Comparison of ENCODE assay signal across 8 cellular contexts in the genomic region with DNA sequence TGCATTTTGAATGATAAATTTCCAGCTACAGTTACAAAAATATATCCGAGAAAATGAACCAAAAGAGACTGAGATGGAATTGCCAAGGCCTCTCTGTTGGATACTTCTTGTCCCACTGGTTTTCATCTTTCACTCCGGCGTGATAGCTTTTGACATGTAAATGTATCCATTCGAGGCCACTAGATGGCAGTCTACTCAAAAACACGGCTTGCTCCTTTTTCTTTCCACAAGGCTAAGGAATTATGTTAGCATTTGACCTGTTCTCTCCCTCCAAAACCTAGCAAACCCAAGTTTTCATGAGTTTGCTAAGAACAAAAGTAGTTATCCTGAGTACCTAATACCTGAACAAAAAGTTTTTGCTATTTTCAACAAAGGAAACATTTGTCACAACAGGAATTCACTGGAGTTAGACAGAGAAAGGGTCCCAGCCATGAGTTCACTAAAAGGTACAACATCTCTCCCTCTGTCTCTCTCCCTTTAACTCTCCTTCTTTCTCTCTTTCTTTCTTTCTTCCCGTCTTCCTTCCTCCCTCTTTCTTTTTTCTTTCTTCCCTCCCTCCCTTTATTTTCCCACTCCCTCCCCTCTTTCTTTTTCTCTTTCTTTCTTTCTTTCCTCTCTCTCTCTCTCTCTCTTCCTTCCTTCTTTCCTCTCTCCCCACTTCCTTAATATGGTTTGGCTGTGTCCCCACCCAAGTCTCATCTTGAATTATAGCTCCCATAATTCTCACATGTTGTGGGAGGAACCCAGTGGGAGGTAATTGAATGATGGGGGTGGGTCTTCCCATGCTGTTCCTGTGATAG.
DNase-seq lines count a peak whose midpoint lies in the region; ATAC-seq and TF ChIP-seq lines count a peak whose summit lies in the region.

No MANE protein-coding gene starts in this region.

- CTCF ChIA-PET in activated CD8-positive, alpha-beta T cell treated with anti-CD3 and anti-CD28 coated beads, Interleukin-2, amount 10 ng/mL, durations not matched to agents 7 days and 5 days (lab: Charles Lee): interaction anchor here (0.8 kb wide), 2 partner anchors 11 to 24 kb away, joined by 3 read pairs; no protein-coding TSS in a partner anchor

- H3K4me1 ChIP-seq in thoracic aorta (ENCODE audit: control insufficient read depth in 1 of 2, low read depth in 2 of 2): no peaks in the 10 kb centered on the region

- H3K4me3 Mint-ChIP-seq in activated CD8-positive, alpha-beta T cell treated with anti-CD3 and anti-CD28 coated beads, Interleukin-2, amount 10 ng/mL, durations not matched to agents 7 days and 5 days: no peak overlapping the region

- no peak overlapping the region for H3K27ac ChIP-seq in thoracic aorta

- POLR2A ChIA-PET in activated CD8-positive, alpha-beta T cell treated with anti-CD3 and anti-CD28 coated beads, Interleukin-2, amount 10 ng/mL, durations not matched to agents 7 days and 5 days (lab: Charles Lee): no interaction called here

- no peak overlapping the region for H3K4me3 ChIP-seq in thoracic aorta

- no peaks in the 10 kb centered on the region for H3K36me3 Mint-ChIP-seq in activated CD8-positive, alpha-beta T cell treated with anti-CD3 and anti-CD28 coated beads, Interleukin-2, amount 10 ng/mL, durations not matched to agents 7 days and 5 days (ENCODE audit: low read depth)

- H3K27ac Mint-ChIP-seq in activated CD8-positive, alpha-beta T cell treated with anti-CD3 and anti-CD28 coated beads, Interleukin-2, amount 10 ng/mL, durations not matched to agents 7 days and 5 days: no peak overlapping the region

- no peaks in the 10 kb centered on the region for H3K27me3 Mint-ChIP-seq in activated CD8-positive, alpha-beta T cell treated with anti-CD3 and anti-CD28 coated beads, Interleukin-2, amount 10 ng/mL, durations not matched to agents 7 days and 5 days (ENCODE audit: low read depth)

- no peaks in the 10 kb centered on the region for H3K9me3 Mint-ChIP-seq in activated CD8-positive, alpha-beta T cell treated with anti-CD3 and anti-CD28 coated beads, Interleukin-2, amount 10 ng/mL, durations not matched to agents 7 days and 5 days (ENCODE audit: insufficient read depth)

- no peaks in the 10 kb centered on the region for H3K27me3 ChIP-seq in thoracic aorta (replicated peaks; ENCODE audit: insufficient read depth)

- peak; percentile 39 for TF ChIP-seq CTCF in thoracic aorta (IDR thresholded peaks at IDR 0.05)

- H3K9me3 ChIP-seq in thoracic aorta: no peaks in the 10 kb centered on the region

- ATAC-seq in GM18519 (IDR thresholded peaks at IDR 0.05; ENCODE audit: low FRiP score, unreplicated experiment): peak; percentile 87
- ATAC-seq in HG03135 (IDR thresholded peaks at IDR 0.05; ENCODE audit: unreplicated experiment): peak; percentile 76
- no peak for ATAC-seq in activated CD8-positive, alpha-beta T cell treated with anti-CD3 and anti-CD28 coated beads, Interleukin-2, amount 10 ng/mL, durations not matched to agents 7 days and 5 days
- ATAC-seq in thoracic aorta (ENCODE audit: insufficient number of reproducible peaks, low FRiP score, low read depth): no peak
- ATAC-seq in GM19324 (IDR thresholded peaks at IDR 0.05; ENCODE audit: low FRiP score, unreplicated experiment): no peak

- DNase-seq in COLO829 (ENCODE audit: low spot score) (peak; percentile 63), NCI-H2171 treated with DMSO at 0.1 percent for 48 hours (lab: John Stamatoyannopoulos, UW) (peak; percentile 47), iPS-NIHi11 (ENCODE audit: low spot score) (peak; percentile 68), thoracic aorta (ENCODE audit: low spot score) (no peak)
- DNase-seq in activated CD8-positive, alpha-beta T cell treated with anti-CD3 and anti-CD28 coated beads, Interleukin-2, amount 10 ng/mL, durations not matched to agents 7 days and 5 days: peak; percentile 49

- H3K4me1 Mint-ChIP-seq in activated CD8-positive, alpha-beta T cell treated with anti-CD3 and anti-CD28 coated beads, Interleukin-2, amount 10 ng/mL, durations not matched to agents 7 days and 5 days (ENCODE audit: low read depth): no peaks in the 10 kb centered on the region

- H3K36me3 ChIP-seq in thoracic aorta: no peaks in the 10 kb centered on the region

Comparison
In these comparisons a context has a peak if more than half of its experiments do, and no peak if none do; other contexts are left out.
1. ATAC-seq: peak in GM18519 (single experiment) and HG03135 (single experiment); none in activated CD8-positive, alpha-beta T cell treated with anti-CD3 and anti-CD28 coated beads, Interleukin-2, amount 10 ng/mL, durations not matched to agents 7 days and 5 days (single experiment), thoracic aorta (single experiment) and GM19324 (single experiment).